In the genomic region with DNA sequence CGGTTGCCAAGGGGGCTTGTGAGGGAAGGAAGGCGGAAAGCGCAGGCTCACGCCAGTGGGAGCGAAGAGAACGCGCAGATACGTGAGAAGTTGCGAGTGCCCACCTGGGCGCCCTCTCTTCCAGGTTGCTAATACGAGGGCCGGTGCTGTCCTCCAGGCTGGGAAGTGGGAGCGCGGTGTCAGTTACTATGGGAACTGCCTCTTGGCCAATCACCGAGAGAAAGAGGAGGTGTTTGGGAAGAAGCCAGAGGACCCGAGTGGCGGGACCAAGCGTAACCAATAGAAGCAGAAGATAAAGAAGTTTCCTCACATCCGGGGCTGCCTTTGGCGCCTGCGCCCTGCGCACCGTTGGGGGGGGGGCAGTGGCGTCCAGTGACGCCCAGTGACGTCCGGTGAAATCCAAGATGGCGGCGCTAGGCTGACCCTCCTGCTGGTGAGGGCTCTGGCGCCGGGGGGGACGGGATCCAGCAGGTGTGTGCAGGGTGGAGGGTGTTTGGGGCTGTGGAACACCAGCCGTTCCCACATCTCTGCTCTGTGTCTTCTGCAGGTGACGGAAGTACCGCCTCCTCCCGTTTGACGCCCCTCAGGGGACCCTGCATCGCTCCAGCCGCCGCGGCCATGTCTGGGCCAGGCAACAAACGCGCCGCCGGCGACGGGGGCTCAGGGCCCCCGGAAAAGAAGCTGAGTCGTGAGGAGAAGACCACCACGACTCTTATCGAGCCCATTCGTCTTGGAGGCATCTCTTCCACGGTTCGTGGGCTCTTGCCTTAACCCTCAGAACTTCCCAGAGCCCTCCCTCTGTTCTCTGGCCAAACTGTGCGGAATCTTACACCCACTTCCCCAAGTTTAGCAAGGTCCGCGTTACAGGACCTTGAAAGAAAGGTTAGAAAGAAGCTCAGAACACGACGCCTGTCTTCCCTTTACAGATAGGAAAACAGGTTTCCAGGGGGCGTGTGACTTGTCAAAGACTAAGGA, we compare ENCODE assay signal across 8 cellular contexts. TPM values are rescaled to one million over a fixed set of nuclear protein-coding genes. Genes with fewer than 3 reads are reported as not detected.
DNase-seq lines count a peak whose midpoint lies in the region; ATAC-seq and TF ChIP-seq lines count a peak whose summit lies in the region.

A gene (minus strand): TSS at position 135 of the 975 bp plus-strand sequence. CDS start 314 bp downstream, outside the sequence.
A gene (plus strand): TSS at position 395 of the 975 bp plus-strand sequence. CDS start 224 bp downstream, at position 619.

- intact Hi-C loops in left ventricle myocardium inferior (cut with micrococcal nuclease) = no loop called here
- intact Hi-C loops in posterior vena cava (cut with DNase I) = no loop called here
- intact Hi-C loops in upper lobe of right lung (cut with DNase I) = loop anchor here (10.0 kb wide), 1 partner anchor 47 kb away; no protein-coding TSS in a partner anchor

- H3K4me1 ChIP-seq in left ventricle myocardium inferior = peaks cover 54% of the 10 kb centered on the region
- H3K4me1 ChIP-seq in upper lobe of right lung = peaks cover 25% of the 10 kb centered on the region

- peak; percentile 86 for ATAC-seq in HG02884 (IDR thresholded peaks at IDR 0.05; ENCODE audit: unreplicated experiment)
- peak; percentile 96 for ATAC-seq in upper lobe of right lung

- H3K4me3 ChIP-seq in left ventricle myocardium inferior (peak within 1 kb of the TSS; percentile 75), upper lobe of right lung (peak within 1 kb of the TSS; percentile 89)

- no peak for TF ChIP-seq CTCF in left ventricle myocardium inferior (IDR thresholded peaks at IDR 0.05; ENCODE audit: borderline replicate concordance)
- no peak for TF ChIP-seq CTCF in upper lobe of right lung (IDR thresholded peaks at IDR 0.05)

- H3K27ac ChIP-seq in left ventricle myocardium inferior (replicated peaks) (peak within 1 kb of the TSS; percentile 80), upper lobe of right lung (peak within 1 kb of the TSS; percentile 90)

- peaks cover 43% of the 10 kb centered on the region for H3K36me3 ChIP-seq in left ventricle myocardium inferior
- H3K36me3 ChIP-seq in upper lobe of right lung = peaks cover 42% of the 10 kb centered on the region

- H3K9me3 ChIP-seq in left ventricle myocardium inferior (replicated peaks) (no peaks in the 10 kb centered on the region), upper lobe of right lung (no peaks in the 10 kb centered on the region)

- no peaks in the 10 kb centered on the region for H3K27me3 ChIP-seq in left ventricle myocardium inferior (ENCODE audit: low read depth)
- H3K27me3 ChIP-seq in upper lobe of right lung = no peaks in the 10 kb centered on the region

- TF ChIP-seq POLR2A in GM15510 (IDR thresholded peaks at IDR 0.05; ENCODE audit: borderline replicate concordance, extremely low read depth, insufficient read length) = peak; percentile 87

- DNase-seq in NCI-H146 treated with DMSO at 0.1 percent for 48 hours (lab: John Stamatoyannopoulos, UW; ENCODE audit: unreplicated experiment) (peak; percentile 98), T-helper 1 cell (peak; percentile 85 to 96 (median 87)), amniotic stem cell (lab: John Stamatoyannopoulos, UW) (peak; percentile 94), left ventricle myocardium inferior (peak; percentile 95), posterior vena cava (ENCODE audit: low spot score) (peak; percentile 99), upper lobe of right lung (peak; percentile 97)

RNA-seq across cellular contexts. Expression of the first gene that starts in this region (rescaled TPM):
- total RNA-seq in left ventricle myocardium inferior (0.69 TPM), posterior vena cava (1 to 10 TPM; 1.2 TPM), upper lobe of right lung (5.5 TPM)

RNA-seq across cellular contexts. Expression of the second gene that starts in this region (rescaled TPM):
- total RNA-seq in left ventricle myocardium inferior (35.6 TPM), posterior vena cava (10 to 100 TPM; 60.9 to 66.5 TPM), upper lobe of right lung (93.6 TPM)

Comparison
In these comparisons a context has a peak if more than half of its experiments do, and no peak if none do; other contexts are left out.
1. Peak in every context shown above with its lines: DNase-seq, ATAC-seq, H3K4me3 ChIP-seq and H3K27ac ChIP-seq.